ENCODE assay signal across 17 cellular contexts in genomic region chr5:149235841-149236240, GRCh38. TPM values are rescaled to one million over a fixed set of nuclear protein-coding genes. Genes with fewer than 3 reads are reported as not detected.
A peak's percentile ranks its signal among the peaks of the same experiment; 100 is the strongest.
DNase-seq lines count a peak whose midpoint lies in the region; ATAC-seq and TF ChIP-seq lines count a peak whose summit lies in the region.
"Had no signal": no experiment of that assay in that cellular context is flagged by ENCODE, and none has a peak within 500 bp of the region (broad histone marks: within the 10 kb centered on the region; RNA-seq: fewer than 3 reads in every experiment).

No MANE protein-coding gene starts in this region.

- H3K4me3 ChIP-seq in MG63 (no peak overlapping the region), right atrium auricular region (no peak overlapping the region), colonic mucosa (no peak overlapping the region)
- H3K4me3 ChIP-seq: Peyer's patch had no signal

- no peak overlapping the region for H3K9ac ChIP-seq in colonic mucosa (ENCODE audit: low read depth in 2 of 2, low read length in 2 of 2)

- ATAC-seq in GM19463 (IDR thresholded peaks at IDR 0.05; ENCODE audit: unreplicated experiment): no peak

- H3K27me3 ChIP-seq in MG63 (no peaks in the 10 kb centered on the region), right atrium auricular region (no peaks in the 10 kb centered on the region), colonic mucosa (no peaks in the 10 kb centered on the region)
- H3K27me3 ChIP-seq: Peyer's patch had no signal

- intact Hi-C loops in colonic mucosa (cut with DNase I): no loop called here

- H3K27ac ChIP-seq in right atrium auricular region (peak overlapping the region; percentile 0 to 62), colonic mucosa (no peak overlapping the region)
- H3K27ac ChIP-seq: Peyer's patch had no signal

- H3K9me3 ChIP-seq in MG63 (no peaks in the 10 kb centered on the region), right atrium auricular region (no peaks in the 10 kb centered on the region), colonic mucosa (no peaks in the 10 kb centered on the region)
- H3K9me3 ChIP-seq: Peyer's patch had no signal

- H3K4me1 ChIP-seq in right atrium auricular region: peaks cover 0 to 7% of the 10 kb centered on the region in 2 donors
- H3K4me1 ChIP-seq in colonic mucosa: no peaks in the 10 kb centered on the region
- H3K4me1 ChIP-seq: Peyer's patch had no signal

- DNase-seq in MG63: peak; percentile 82
- DNase-seq in cerebellum (ENCODE audit: low spot score): peak; percentile 71
- no peak for DNase-seq in right atrium auricular region (ENCODE audit: low spot score)
- peak; percentile 60 for DNase-seq in pons (ENCODE audit: low spot score)
- DNase-seq in activated CD4-positive, alpha-beta T cell treated with anti-CD3 and anti-CD28 coated beads, Interleukin-2, amount 50 U/mL, for 1 hour: no peak
- DNase-seq in colonic mucosa: no peak
- DNase-seq: ACHN, AML-193, COR-L47, KG1, NCI-H1092, NCI-H146, NCI-H2081 treated with DMSO at 0.1 percent for 48 hours, NCI-H510A treated with DMSO at 0.1 percent for 48 hours, Peyer's patch, SHP77 treated with DMSO at 0.1 percent for 48 hours had no signal

- TF ChIP-seq CTCF in right atrium auricular region (IDR thresholded peaks at IDR 0.05) (no peak), colonic mucosa (IDR thresholded peaks at IDR 0.05) (no peak)

- peaks cover 5% of the 10 kb centered on the region for H3K36me3 ChIP-seq in MG63
- H3K36me3 ChIP-seq in right atrium auricular region: peaks cover 78% of the 10 kb centered on the region
- H3K36me3 ChIP-seq in colonic mucosa: no peaks in the 10 kb centered on the region
- H3K36me3 ChIP-seq: Peyer's patch had no signal

RNA-seq across cellular contexts. Expression of gene AFAP1L1, which starts 35.8 kb away (rescaled TPM):
- total RNA-seq in MG63 (2014; rRNA removed; shearing (Covaris generic); ENCODE audit: low replicate concordance): 8.1 and 16.2 TPM in 2 replicates
- 6.1 TPM for total RNA-seq in cerebellum
- 10 to 100 TPM; 45.6 to 48.9 TPM for total RNA-seq in right atrium auricular region
- 1 to 10 TPM; 1.6 to 4.0 TPM for total RNA-seq in colonic mucosa

Comparison
In these comparisons a context has a peak if more than half of its experiments do, and no peak if none do; other contexts are left out.
1. DNase-seq: peak in MG63 (single experiment), cerebellum (single experiment) and pons (single experiment); none in right atrium auricular region (single experiment), activated CD4-positive, alpha-beta T cell treated with anti-CD3 and anti-CD28 coated beads, Interleukin-2, amount 50 U/mL, for 1 hour (single experiment) and colonic mucosa (single experiment).